ENCODE assay signal across 12 cellular contexts in genomic region chr12:1532796-1533195, GRCh38.
A peak's percentile ranks its signal among the peaks of the same experiment; 100 is the strongest.
DNase-seq lines count a peak whose midpoint lies in the region; ATAC-seq and TF ChIP-seq lines count a peak whose summit lies in the region.
"Had no signal": no experiment of that assay in that cellular context is flagged by ENCODE, and none has a peak within 500 bp of the region (broad histone marks: within the 10 kb centered on the region; RNA-seq: fewer than 3 reads in every experiment).

No MANE protein-coding gene starts in this region.

- no peaks in the 10 kb centered on the region for H3K36me3 Mint-ChIP-seq in activated T-cell treated with anti-CD3 and anti-CD28 coated beads, Interleukin-2, amount 50 U/mL, for 24 hours (ENCODE audit: low read depth)

- peaks cover 3% of the 10 kb centered on the region; the same call in 1 of the 2 replicates for H4K20me1 ChIP-seq in MM.1S (ENCODE audit: insufficient read depth, low read length)

- no peak for ATAC-seq in GM19397 (IDR thresholded peaks at IDR 0.05; ENCODE audit: unreplicated experiment)

- no peak overlapping the region for H2AFZ ChIP-seq in MM.1S (ENCODE audit: low read length)

- H3K9ac ChIP-seq in MM.1S (ENCODE audit: low read length): peak overlapping the region; percentile 83

- no peaks in the 10 kb centered on the region for H3K9me3 Mint-ChIP-seq in activated T-cell treated with anti-CD3 and anti-CD28 coated beads, Interleukin-2, amount 50 U/mL, for 24 hours

- no peaks in the 10 kb centered on the region for H3K27me3 ChIP-seq in MM.1S (replicated peaks; ENCODE audit: insufficient read depth, low read length)

- peaks cover 45% of the 10 kb centered on the region for H3F3A ChIP-seq in MM.1S (ENCODE audit: insufficient read depth, low read length)

- H3K36me3 ChIP-seq in MM.1S (replicated peaks; ENCODE audit: insufficient read depth, low read length): no peaks in the 10 kb centered on the region
- H3K36me3 ChIP-seq: adrenal gland, tibial nerve had no signal

- H3K79me2 ChIP-seq in MM.1S (ENCODE audit: low read length): peaks cover 91% of the 10 kb centered on the region

- no peak overlapping the region for H3K27ac Mint-ChIP-seq in activated T-cell treated with anti-CD3 and anti-CD28 coated beads, Interleukin-2, amount 50 U/mL, for 24 hours

- peaks cover 37% of the 10 kb centered on the region for H3K4me1 Mint-ChIP-seq in activated T-cell treated with anti-CD3 and anti-CD28 coated beads, Interleukin-2, amount 50 U/mL, for 24 hours (ENCODE audit: low read depth)

- peak overlapping the region; percentile 64 for H3K4me3 Mint-ChIP-seq in activated T-cell treated with anti-CD3 and anti-CD28 coated beads, Interleukin-2, amount 50 U/mL, for 24 hours

- peaks cover 27% of the 10 kb centered on the region for H3K4me1 ChIP-seq in MM.1S (ENCODE audit: low read length)

- no peak for DNase-seq in activated T-cell treated with anti-CD3 and anti-CD28 coated beads, Interleukin-2, amount 50 U/mL, for 24 hours
- DNase-seq in activated T-cell treated with anti-CD3 and anti-CD28 coated beads, Interleukin-2, amount 50 U/mL, for 48 hours: no peak
- DNase-seq in MM.1S (peak; percentile 28), coronary artery (ENCODE audit: low spot score) (no peak), skeletal muscle cell (ENCODE audit: low read depth) (no peak), NCI-H2227 (lab: John Stamatoyannopoulos, UW; ENCODE audit: unreplicated experiment) (no peak), NOMO-1 treated with dmso at 0.1 percent for 144 hours (lab: John Stamatoyannopoulos, UW; ENCODE audit: unreplicated experiment) (no peak)
- DNase-seq: adrenal gland; NCI-H1417; NK-92 treated with Interleukin-12 subunit alpha and Interleukin-12 subunit beta, amount 100 ng/mL, for 24 hours had no signal

- H3K27me3 Mint-ChIP-seq in activated T-cell treated with anti-CD3 and anti-CD28 coated beads, Interleukin-2, amount 50 U/mL, for 24 hours: peaks cover 75% of the 10 kb centered on the region

- H3K27ac ChIP-seq in MM.1S (ENCODE audit: low read length): peak overlapping the region; percentile 94
- no peak overlapping the region for H3K27ac ChIP-seq in coronary artery
- H3K27ac ChIP-seq: adrenal gland, tibial nerve had no signal

- H3K4me2 ChIP-seq in MM.1S (ENCODE audit: low read depth, low read length): peak overlapping the region; percentile 97

- H3K4me3 ChIP-seq in MM.1S (ENCODE audit: low read length) (peak overlapping the region; percentile 88), coronary artery (peak overlapping the region; percentile 13), skeletal muscle cell (ENCODE audit: low read depth, low read length) (peak overlapping the region; percentile 72)
- H3K4me3 ChIP-seq: adrenal gland, tibial nerve had no signal

- no peaks in the 10 kb centered on the region for H3K9me3 ChIP-seq in MM.1S (replicated peaks; ENCODE audit: insufficient read depth, low read length)
- H3K9me3 ChIP-seq: adrenal gland, tibial nerve had no signal

- no peak for TF ChIP-seq CTCF in MM.1S (IDR thresholded peaks at IDR 0.05; ENCODE audit: low read length)
- no peak for TF ChIP-seq CTCF in coronary artery (IDR thresholded peaks at IDR 0.05)

- H3K9me2 ChIP-seq in MM.1S (replicated peaks; ENCODE audit: insufficient read depth, low read length): no peaks in the 10 kb centered on the region

Comparison
In these comparisons a context has a peak if more than half of its experiments do, and no peak if none do; other contexts are left out.
1. H3K4me3 ChIP-seq: peak in every context shown above with its lines; median percentile 88 in MM.1S; 72 in skeletal muscle cell; 13 in coronary artery.